Comparison of ENCODE assay signal across 14 cellular contexts in genomic region chr3:36932979-36933378, GRCh38. TPM values are rescaled to one million over a fixed set of nuclear protein-coding genes. Genes with fewer than 3 reads are reported as not detected.
A peak's percentile ranks its signal among the peaks of the same experiment; 100 is the strongest.
DNase-seq lines count a peak whose midpoint lies in the region; ATAC-seq and TF ChIP-seq lines count a peak whose summit lies in the region.
"Had no signal": no experiment of that assay in that cellular context is flagged by ENCODE, and none has a peak within 500 bp of the region (broad histone marks: within the 10 kb centered on the region; RNA-seq: fewer than 3 reads in every experiment).

No MANE protein-coding gene starts in this region.

- H3K27me3 ChIP-seq in aorta (ENCODE audit: control insufficient read depth in 1 of 2, insufficient read depth in 2 of 2, low read length in 1 of 2) = no peaks in the 10 kb centered on the region
- H3K27me3 ChIP-seq: body of pancreas, spleen had no signal

- no peak for TF ChIP-seq CTCF in brain (conservative IDR thresholded peaks at IDR 0.05)

- peaks cover 0 to 3% (median 0%) of the 10 kb centered on the region in 5 experiments for H3K9me3 Mint-ChIP-seq in brain

- no peaks in the 10 kb centered on the region for H3K4me1 ChIP-seq in aorta (ENCODE audit: control insufficient read depth in 1 of 2, insufficient read depth in 2 of 2, low read length in 2 of 2)
- H3K4me1 ChIP-seq: body of pancreas, spleen had no signal

- no peak overlapping the region for H3K27ac ChIP-seq in aorta (ENCODE audit: low read depth in 1 of 2, low read length in 2 of 2)
- H3K27ac ChIP-seq: body of pancreas, spleen had no signal

- H3K36me3 Mint-ChIP-seq in brain = no peaks in the 10 kb centered on the region

- ATAC-seq in left cardiac atrium (peak; percentile 55 to 71), Right ventricle myocardium superior (ENCODE audit: poor library complexity) (no peak), left lobe of liver (peak; percentile 52), HG03139 (IDR thresholded peaks at IDR 0.05; ENCODE audit: unreplicated experiment) (no peak), aorta (ENCODE audit: low FRiP score) (no peak), HG03135 (IDR thresholded peaks at IDR 0.05; ENCODE audit: unreplicated experiment) (no peak)
- ATAC-seq: body of pancreas; naive thymus-derived CD4-positive, alpha-beta T cell had no signal

- H3K4me3 ChIP-seq in aorta (ENCODE audit: low read length in 2 of 2) = no peak overlapping the region
- H3K4me3 ChIP-seq: body of pancreas, spleen had no signal

- WGBS in aorta, 2 donors = 46 to 50% methylated on average over 7 of the region's 7 CpGs

- no peaks in the 10 kb centered on the region for H3K27me3 Mint-ChIP-seq in brain

- H3K4me1 Mint-ChIP-seq in brain = peaks cover 37% of the 10 kb centered on the region

- intact Hi-C loops in left cardiac atrium (cut with DNase I) = no loop called here
- intact Hi-C loops in Right ventricle myocardium superior (cut with DNase I) = no loop called here
- intact Hi-C loops in aorta (cut with DNase I) = no loop called here

- DNase-seq in left cardiac atrium (no peak), Right ventricle myocardium superior (no peak), left lobe of liver (ENCODE audit: low spot score) (no peak), ureter (ENCODE audit: low spot score) (peak; percentile 18), aorta (no peak)
- DNase-seq: activated CD4-positive, CD25-positive, alpha-beta regulatory T cell treated with anti-CD3 and anti-CD28 coated beads, Interleukin-2, amount 50 U/mL, for 72 hours; body of pancreas; DMS79 treated with DMSO at 0.1 percent for 48 hours; naive thymus-derived CD4-positive, alpha-beta T cell; NCI-H1436 treated with DMSO at 0.1 percent for 48 hours; spleen had no signal

- H3K9me3 ChIP-seq in aorta (ENCODE audit: control insufficient read depth, low read length) = no peaks in the 10 kb centered on the region
- H3K9me3 ChIP-seq: body of pancreas, spleen had no signal

- H3K4me3 Mint-ChIP-seq in brain = no peak overlapping the region
- H3K4me3 Mint-ChIP-seq: naive thymus-derived CD4-positive, alpha-beta T cell had no signal

- peak overlapping the region in 4 of 5 experiments; percentile 51 to 90 (median 83) for H3K27ac Mint-ChIP-seq in brain

- no peaks in the 10 kb centered on the region for H3K36me3 ChIP-seq in aorta (ENCODE audit: control insufficient read depth in 1 of 2, insufficient read depth in 2 of 2, low read length in 1 of 2)

RNA-seq across cellular contexts. Expression of gene TRANK1, which starts 11.9 kb away (rescaled TPM):
- 10 to 100 TPM in 1 of 2 donors, 1 to 10 TPM in 1; 7.6 to 12.1 TPM for total RNA-seq in left cardiac atrium
- total RNA-seq in Right ventricle myocardium superior = 3.4 TPM
- polyA plus RNA-seq in brain (ENCODE audit: insufficient read depth, low read depth, low replicate concordance) = 3.5 TPM
- total RNA-seq in left lobe of liver = 27.1 TPM
- total RNA-seq in ureter = 29.2 TPM
- total RNA-seq in aorta = 10 to 100 TPM; 24.9 to 47.1 TPM
- polyA plus RNA-seq in aorta = 10 to 100 TPM in 1 of 2 donors, 1 to 10 TPM in 1; 5.0 to 40.9 TPM

RNA-seq across cellular contexts. Expression of gene EPM2AIP1, which starts 60.0 kb away (rescaled TPM):
- total RNA-seq in left cardiac atrium = 10 to 100 TPM; 15.3 to 17.1 TPM
- total RNA-seq in Right ventricle myocardium superior = 17.9 TPM
- polyA plus RNA-seq in brain (ENCODE audit: insufficient read depth, low read depth, low replicate concordance) = 8.7 TPM
- total RNA-seq in left lobe of liver = 7.4 TPM
- total RNA-seq in ureter = 35.4 TPM
- total RNA-seq in aorta = 10 to 100 TPM; 20.5 to 21.0 TPM
- polyA plus RNA-seq in aorta = 10 to 100 TPM in 1 of 2 donors, 1 to 10 TPM in 1; 2.5 to 10.4 TPM

Comparison
In these comparisons a context has a peak if more than half of its experiments do, and no peak if none do; other contexts are left out.
1. ATAC-seq: peak in left cardiac atrium (2 of 2) and left lobe of liver (single experiment); none in Right ventricle myocardium superior (single experiment), HG03139 (single experiment), aorta (single experiment) and HG03135 (single experiment).